36 cellular contexts compared by ENCODE assay signal in the genomic region with DNA sequence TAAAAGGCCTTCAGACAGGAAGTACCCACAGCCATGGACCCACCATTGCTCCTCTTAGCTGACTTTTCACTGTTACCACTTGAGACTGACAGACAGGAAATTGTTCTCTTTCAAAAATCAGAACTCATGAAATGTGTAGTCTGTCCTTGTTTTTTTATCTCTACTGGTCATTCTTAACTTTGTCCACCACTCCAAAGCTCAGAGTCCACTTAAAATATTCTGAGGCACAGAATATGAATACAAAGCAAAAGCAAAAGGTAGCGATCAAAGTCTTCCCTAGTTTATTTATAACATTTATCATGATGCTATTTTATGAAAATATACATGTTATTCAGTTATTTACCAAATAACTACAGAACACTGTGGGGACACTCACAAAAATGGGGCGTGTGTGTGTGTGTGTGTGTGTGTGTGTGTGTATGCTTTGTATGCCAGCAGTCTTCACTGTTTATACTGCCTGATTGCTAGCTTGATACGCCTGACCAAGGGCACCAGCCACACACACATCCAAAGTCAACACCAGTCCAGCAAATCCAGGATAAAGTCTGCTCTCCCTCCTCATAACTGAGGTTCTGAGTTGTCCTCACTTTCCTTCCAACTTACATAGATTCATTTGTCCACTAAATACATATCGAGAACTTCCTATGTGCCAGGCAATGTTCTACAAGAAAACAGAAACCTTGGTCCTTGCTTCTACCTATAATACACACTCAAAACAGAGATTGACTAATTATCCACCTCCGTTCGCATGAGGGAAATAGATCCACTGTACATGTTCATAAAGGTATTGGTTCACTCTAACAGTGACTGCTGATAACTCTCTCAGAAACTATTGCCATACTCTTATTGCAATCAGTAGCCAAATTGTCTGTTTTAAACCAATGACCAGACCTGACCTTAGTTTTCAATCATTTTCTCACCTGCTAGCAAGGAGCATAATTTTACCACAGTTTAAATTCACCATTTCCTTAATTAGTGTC.
"Had no signal": no experiment of that assay in that cellular context is flagged by ENCODE, and none has a peak within 500 bp of the region (broad histone marks: within the 10 kb centered on the region; RNA-seq: fewer than 3 reads in every experiment).

No MANE protein-coding gene starts in this region.

- H3K27ac Mint-ChIP-seq: activated B cell treated with CpG ODN at 0.5 μM for 24 hours; activated CD4-positive, alpha-beta memory T cell treated with anti-CD3 and anti-CD28 coated beads for 36 hours; activated CD4-positive, alpha-beta T cell treated with anti-CD3 and anti-CD28 coated beads, Interleukin-2, amount 10 ng/mL, durations not matched to agents 24 days and 14 days; activated CD8-positive, alpha-beta memory T cell treated with anti-CD3 and anti-CD28 coated beads, Interleukin-2, amount 10 ng/mL, durations not matched to agents 7 days and 5 days; activated CD8-positive, alpha-beta T cell treated with anti-CD3 and anti-CD28 coated beads, Interleukin-2, amount 10 ng/mL, durations not matched to agents 7 days and 5 days; activated naive CD4-positive, alpha-beta T cell treated with anti-CD3 and anti-CD28 coated beads for 36 hours; activated naive CD4-positive, alpha-beta T cell treated with anti-CD3 and anti-CD28 coated beads, Interleukin-2, amount 50 U/mL, for 24 hours; activated naive CD8-positive, alpha-beta T cell treated with anti-CD3 and anti-CD28 coated beads for 36 hours; activated naive CD8-positive, alpha-beta T cell treated with anti-CD3 and anti-CD28 coated beads, Interleukin-2, amount 50 U/mL, for 24 hours; activated T-helper 1 cell treated with anti-CD3 and anti-CD28 coated beads, Interleukin-12 subunit alpha, Interleukin-12 subunit beta, Interleukin-2, Interleukin-4 antibody, amounts not matched to agents 30 ng/mL and 10 ng/mL and 1 ng/mL, durations not matched to agents 14 hours and 24 hours and 36 hours; activated T-helper 2 cell treated with anti-CD3 and anti-CD28 coated beads, Interferon-gamma antibody, Interleukin-2, Interleukin-4, amounts not matched to agents 10 μg/mL and 5 μg/mL and 100 μg/mL, durations not matched to agents 14 hours and 24 hours and 36 hours; brain; T-helper 17 cell; T-helper 2 cell treated with Interferon-gamma antibody and Interleukin-4, amounts not matched to agents 5 μg/mL and 100 μg/mL, for 36 hours had no signal

- ATAC-seq: activated CD4-positive, CD25-positive, alpha-beta regulatory T cell treated with anti-CD3 and anti-CD28 coated beads, Interleukin-2, amount 50 U/mL, for 24 hours; activated CD8-positive, alpha-beta memory T cell treated with anti-CD3 and anti-CD28 coated beads, Interleukin-2, amount 10 ng/mL, durations not matched to agents 7 days and 5 days; activated CD8-positive, alpha-beta T cell treated with anti-CD3 and anti-CD28 coated beads, Interleukin-2, amount 10 ng/mL, durations not matched to agents 7 days and 5 days; activated naive CD8-positive, alpha-beta T cell treated with anti-CD3 and anti-CD28 coated beads, Interleukin-2, amount 50 U/mL, for 24 hours; esophagus mucosa; T-helper 17 cell had no signal

- H3K36me3 ChIP-seq: adrenal gland, breast epithelium, cardiac muscle cell, colonic mucosa, WERI-Rb-1 had no signal

- H3K36me3 Mint-ChIP-seq: activated CD4-positive, alpha-beta memory T cell treated with anti-CD3 and anti-CD28 coated beads for 36 hours; activated CD8-positive, alpha-beta memory T cell treated with anti-CD3 and anti-CD28 coated beads, Interleukin-2, amount 10 ng/mL, durations not matched to agents 7 days and 5 days; activated naive CD4-positive, alpha-beta T cell treated with anti-CD3 and anti-CD28 coated beads, Interleukin-2, amount 50 U/mL, for 24 hours; activated naive CD8-positive, alpha-beta T cell treated with anti-CD3 and anti-CD28 coated beads for 36 hours; brain had no signal

- H3K4me3 ChIP-seq: adrenal gland, breast epithelium, cardiac muscle cell, colonic mucosa had no signal

- H3K27me3 ChIP-seq: adrenal gland, breast epithelium, cardiac muscle cell, colonic mucosa had no signal

- H3K9me3 ChIP-seq: adrenal gland, breast epithelium, colonic mucosa had no signal

- H3K4me1 Mint-ChIP-seq: activated B cell treated with CpG ODN at 0.5 μM for 24 hours; activated CD4-positive, alpha-beta T cell treated with anti-CD3 and anti-CD28 coated beads, Interleukin-2, amount 10 ng/mL, durations not matched to agents 24 days and 14 days; activated CD8-positive, alpha-beta memory T cell treated with anti-CD3 and anti-CD28 coated beads, Interleukin-2, amount 10 ng/mL, durations not matched to agents 7 days and 5 days; activated naive CD4-positive, alpha-beta T cell treated with anti-CD3 and anti-CD28 coated beads, Interleukin-2, amount 50 U/mL, for 24 hours; activated naive CD8-positive, alpha-beta T cell treated with anti-CD3 and anti-CD28 coated beads for 36 hours; activated naive CD8-positive, alpha-beta T cell treated with anti-CD3 and anti-CD28 coated beads, Interleukin-2, amount 50 U/mL, for 24 hours; T-helper 17 cell had no signal

- H3K9me3 Mint-ChIP-seq: activated B cell treated with CpG ODN at 0.5 μM for 24 hours; activated CD4-positive, alpha-beta memory T cell treated with anti-CD3 and anti-CD28 coated beads for 36 hours; activated CD4-positive, alpha-beta T cell treated with anti-CD3 and anti-CD28 coated beads, Interleukin-2, amount 10 ng/mL, durations not matched to agents 24 days and 14 days; activated naive CD4-positive, alpha-beta T cell treated with anti-CD3 and anti-CD28 coated beads for 36 hours; activated naive CD4-positive, alpha-beta T cell treated with anti-CD3 and anti-CD28 coated beads, Interleukin-2, amount 50 U/mL, for 24 hours; activated naive CD8-positive, alpha-beta T cell treated with anti-CD3 and anti-CD28 coated beads for 36 hours; activated naive CD8-positive, alpha-beta T cell treated with anti-CD3 and anti-CD28 coated beads, Interleukin-2, amount 50 U/mL, for 24 hours; activated T-helper 1 cell treated with anti-CD3 and anti-CD28 coated beads, Interleukin-12 subunit alpha, Interleukin-12 subunit beta, Interleukin-2, Interleukin-4 antibody, amounts not matched to agents 30 ng/mL and 10 ng/mL and 1 ng/mL, durations not matched to agents 14 hours and 24 hours and 36 hours; activated T-helper 2 cell treated with anti-CD3 and anti-CD28 coated beads, Interferon-gamma antibody, Interleukin-2, Interleukin-4, amounts not matched to agents 10 μg/mL and 5 μg/mL and 100 μg/mL, durations not matched to agents 14 hours and 24 hours and 36 hours; T-helper 2 cell treated with Interferon-gamma antibody and Interleukin-4, amounts not matched to agents 5 μg/mL and 100 μg/mL, for 36 hours had no signal

- DNase-seq: activated B cell treated with CpG ODN at 0.5 μM for 24 hours; activated CD4-positive, alpha-beta memory T cell treated with anti-CD3 and anti-CD28 coated beads for 36 hours; activated CD4-positive, alpha-beta T cell treated with anti-CD3 and anti-CD28 coated beads, Interleukin-2, amount 10 ng/mL, durations not matched to agents 24 days and 14 days; activated CD8-positive, alpha-beta memory T cell treated with anti-CD3 and anti-CD28 coated beads, Interleukin-2, amount 10 ng/mL, durations not matched to agents 7 days and 5 days; activated CD8-positive, alpha-beta memory T cell treated with anti-CD3 and anti-CD28 coated beads, Interleukin-2, amount 50 U/mL, for 4 hours; activated CD8-positive, alpha-beta T cell treated with anti-CD3 and anti-CD28 coated beads, Interleukin-2, amount 10 ng/mL, durations not matched to agents 7 days and 5 days; activated effector memory CD4-positive, alpha-beta T cell treated with anti-CD3 and anti-CD28 coated beads, Interleukin-2, amount 50 U/mL, for 16 hours; activated naive CD4-positive, alpha-beta T cell treated with anti-CD3 and anti-CD28 coated beads for 36 hours; activated naive CD8-positive, alpha-beta T cell treated with anti-CD3 and anti-CD28 coated beads for 36 hours; activated naive CD8-positive, alpha-beta T cell treated with anti-CD3 and anti-CD28 coated beads, Interleukin-2, amount 50 U/mL, for 24 hours; activated T-cell treated with anti-CD3 and anti-CD28 coated beads, Interleukin-2, amount 50 U/mL, for 1 hour; activated T-cell treated with anti-CD3 and anti-CD28 coated beads, Interleukin-2, amount 50 U/mL, for 48 hours; adrenal gland; amygdala; aorta; central memory CD4-positive, alpha-beta T cell; cerebellar nuclear complex; colonic mucosa; effector CD8-positive, alpha-beta T cell; foreskin fibroblast; head of caudate nucleus; T-helper 1 cell; T-helper 17 cell; T1000; WERI-Rb-1 had no signal

- FAIRE-seq: endometrium, frontal cortex had no signal

- H3K27me3 Mint-ChIP-seq: activated B cell treated with CpG ODN at 0.5 μM for 24 hours had no signal

- H3K4me1 ChIP-seq: adrenal gland, breast epithelium, colonic mucosa had no signal

- H3K27ac ChIP-seq: adrenal gland, breast epithelium, cardiac muscle cell, colonic mucosa, WERI-Rb-1 had no signal

- H3K4me3 Mint-ChIP-seq: activated B cell treated with CpG ODN at 0.5 μM for 24 hours; activated CD4-positive, alpha-beta memory T cell treated with anti-CD3 and anti-CD28 coated beads for 36 hours; activated CD4-positive, alpha-beta T cell treated with anti-CD3 and anti-CD28 coated beads, Interleukin-2, amount 10 ng/mL, durations not matched to agents 24 days and 14 days; activated CD8-positive, alpha-beta memory T cell treated with anti-CD3 and anti-CD28 coated beads, Interleukin-2, amount 10 ng/mL, durations not matched to agents 7 days and 5 days; activated CD8-positive, alpha-beta T cell treated with anti-CD3 and anti-CD28 coated beads, Interleukin-2, amount 10 ng/mL, durations not matched to agents 7 days and 5 days; activated naive CD4-positive, alpha-beta T cell treated with anti-CD3 and anti-CD28 coated beads for 36 hours; activated naive CD4-positive, alpha-beta T cell treated with anti-CD3 and anti-CD28 coated beads, Interleukin-2, amount 50 U/mL, for 24 hours; activated naive CD8-positive, alpha-beta T cell treated with anti-CD3 and anti-CD28 coated beads for 36 hours; activated naive CD8-positive, alpha-beta T cell treated with anti-CD3 and anti-CD28 coated beads, Interleukin-2, amount 50 U/mL, for 24 hours; activated T-helper 1 cell treated with anti-CD3 and anti-CD28 coated beads, Interleukin-12 subunit alpha, Interleukin-12 subunit beta, Interleukin-2, Interleukin-4 antibody, amounts not matched to agents 30 ng/mL and 10 ng/mL and 1 ng/mL, durations not matched to agents 14 hours and 24 hours and 36 hours; brain; T-helper 17 cell; T-helper 2 cell treated with Interferon-gamma antibody and Interleukin-4, amounts not matched to agents 5 μg/mL and 100 μg/mL, for 36 hours had no signal
